Comparison of ENCODE assay signal across 15 cellular contexts in the genomic region with DNA sequence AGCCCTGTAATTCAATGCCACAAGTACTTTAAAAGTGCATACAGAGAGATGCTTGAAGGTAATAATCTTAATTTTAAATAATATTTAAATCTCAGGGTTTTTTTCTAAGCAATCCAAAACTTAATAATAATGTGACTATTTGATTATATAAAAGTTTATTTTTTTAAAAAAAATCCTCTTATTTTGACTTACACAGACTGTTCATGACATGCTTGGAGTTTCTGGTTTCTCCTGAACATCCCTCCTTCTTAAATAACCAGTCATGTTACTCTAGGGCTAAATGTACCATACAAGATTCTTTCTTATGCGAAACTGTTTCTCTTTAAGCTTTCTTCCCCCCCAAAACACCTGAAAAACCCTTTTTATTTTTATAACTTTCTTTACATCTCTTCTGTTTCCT. TPM values are rescaled to one million over a fixed set of nuclear protein-coding genes. Genes with fewer than 3 reads are reported as not detected.
DNase-seq lines count a peak whose midpoint lies in the region; ATAC-seq and TF ChIP-seq lines count a peak whose summit lies in the region.
"Had no signal": no experiment of that assay in that cellular context is flagged by ENCODE, and none has a peak within 500 bp of the region (broad histone marks: within the 10 kb centered on the region; RNA-seq: fewer than 3 reads in every experiment).

No MANE protein-coding gene starts in this region.

- no peak overlapping the region for H2BK5ac ChIP-seq in mesendoderm (ENCODE audit: low read length)

- H3K9ac ChIP-seq in mesendoderm (ENCODE audit: low read length) = no peak overlapping the region

- H3K56ac ChIP-seq in mesendoderm (ENCODE audit: low read length) = no peak overlapping the region

- no peak overlapping the region for H4K5ac ChIP-seq in mesendoderm (ENCODE audit: low read length)

- H3K79me2 ChIP-seq in mesendoderm (ENCODE audit: control insufficient read depth, insufficient read depth, low read length) = no peaks in the 10 kb centered on the region

- H3K4me2 ChIP-seq in mesendoderm (ENCODE audit: low read length) = no peak overlapping the region

- WGBS in mesendoderm (ENCODE audit: extremely low coverage, insufficient coverage, low lambda C conversion rate) = no CpG with 5 or more reads among the region's 1 CpG
- WGBS in aorta, 2 donors = 77 to 91% methylated on average over 1 of the region's 1 CpG

- no peaks in the 10 kb centered on the region for H3K79me1 ChIP-seq in mesendoderm (ENCODE audit: low read length)

- H2BK120ac ChIP-seq in mesendoderm (ENCODE audit: low read depth, low read length) = no peak overlapping the region

- TF ChIP-seq POLR2A in NB4 (IDR thresholded peaks at IDR 0.05; ENCODE audit: extremely low read depth, insufficient read length) = no peak

- no peaks in the 10 kb centered on the region for H3K4me1 ChIP-seq in mesendoderm (ENCODE audit: control insufficient read depth, low read depth, low read length)
- H3K4me1 ChIP-seq in aorta (ENCODE audit: control insufficient read depth in 1 of 2, insufficient read depth in 2 of 2, low read length in 2 of 2) = no peaks in the 10 kb centered on the region
- H3K4me1 ChIP-seq: HAP-1 had no signal

- intact Hi-C loops in aorta (cut with DNase I) = no loop called here

- H3K27me3 ChIP-seq in mesendoderm (ENCODE audit: insufficient read depth, low read length, poor library complexity) (no peaks in the 10 kb centered on the region), aorta (ENCODE audit: control insufficient read depth in 1 of 2, insufficient read depth in 2 of 2, low read length in 1 of 2) (no peaks in the 10 kb centered on the region)

- H3K4me3 ChIP-seq in NB4 (ENCODE audit: low read depth, low read length) = no peak overlapping the region
- H3K4me3 ChIP-seq in mesendoderm (ENCODE audit: low read length) = no peak overlapping the region
- H3K4me3 ChIP-seq in aorta (ENCODE audit: low read length in 2 of 2) = no peak overlapping the region
- H3K4me3 ChIP-seq: HAP-1 had no signal

- TF ChIP-seq CTCF in NB4 (IDR thresholded peaks at IDR 0.05; ENCODE audit: low read depth, low read length) = no peak

- no peaks in the 10 kb centered on the region for H3K9me3 ChIP-seq in aorta (ENCODE audit: control insufficient read depth, low read length)

- H3K27ac ChIP-seq in mesendoderm (ENCODE audit: low read depth, low read length) (no peak overlapping the region), aorta (ENCODE audit: low read depth in 1 of 2, low read length in 2 of 2) (no peak overlapping the region)

- no peak overlapping the region for H4K8ac ChIP-seq in mesendoderm (ENCODE audit: low read depth, low read length)

- no peak overlapping the region for H3K18ac ChIP-seq in mesendoderm (ENCODE audit: low read length)

- ATAC-seq in HG03097 (IDR thresholded peaks at IDR 0.05; ENCODE audit: low FRiP score, unreplicated experiment) (no peak), aorta (ENCODE audit: low FRiP score) (no peak)

- no peak overlapping the region for H3K23ac ChIP-seq in mesendoderm (ENCODE audit: low read length)

- H3K36me3 ChIP-seq in mesendoderm (ENCODE audit: control insufficient read depth, insufficient read depth, low read length) (no peaks in the 10 kb centered on the region), aorta (ENCODE audit: control insufficient read depth in 1 of 2, insufficient read depth in 2 of 2, low read length in 1 of 2) (no peaks in the 10 kb centered on the region)
- H3K36me3 ChIP-seq: HAP-1 had no signal

- H2BK15ac ChIP-seq in mesendoderm (replicated peaks; ENCODE audit: low read depth) = no peak overlapping the region

- peak; percentile 46 for DNase-seq in DMS53 (lab: John Stamatoyannopoulos, UW)
- no peak for DNase-seq in DMS53 treated with DMSO at 0.1 percent for 48 hours (lab: John Stamatoyannopoulos, UW; ENCODE audit: unreplicated experiment)
- peak; percentile 19 for DNase-seq in NB4 (ENCODE audit: low read depth)
- peak; percentile 55 for DNase-seq in mesendoderm
- no peak for DNase-seq in aorta
- no peak for DNase-seq in activated CD4-positive, alpha-beta T cell treated with anti-CD3 and anti-CD28 coated beads, Interleukin-2, amount 50 U/mL, for 4 hours
- DNase-seq: 8988T; C1 segment of cervical spinal cord; Calu3; CD4-positive, alpha-beta memory T cell; COR-L47; DND-41; GOT3 had no signal

- no peak overlapping the region for H3K4ac ChIP-seq in mesendoderm (ENCODE audit: low read depth, low read length)

- no peak overlapping the region for H2AK5ac ChIP-seq in mesendoderm (ENCODE audit: low read length)

RNA-seq across cellular contexts. Expression of gene SLC2A13, which starts 58.2 kb away (rescaled TPM):
- 3.2 TPM for polyA plus RNA-seq in mesendoderm (2013, experiment 1 of 2)
- polyA plus RNA-seq in mesendoderm (2013, experiment 2 of 2) = 3.2 TPM
- 10 to 100 TPM in 1 of 2 donors, 1 to 10 TPM in 1; 9.0 to 11.4 TPM for total RNA-seq in aorta
- polyA plus RNA-seq in aorta = 1 to 10 TPM; 1.1 to 2.8 TPM

Comparison
In these comparisons a context has a peak if more than half of its experiments do, and no peak if none do; other contexts are left out.
1. DNase-seq: peak in DMS53 (single experiment), NB4 (single experiment) and mesendoderm (single experiment); none in DMS53 treated with DMSO at 0.1 percent for 48 hours (single experiment), aorta (0 of 2) and activated CD4-positive, alpha-beta T cell treated with anti-CD3 and anti-CD28 coated beads, Interleukin-2, amount 50 U/mL, for 4 hours (0 of 2).